ENCODE assay signal across 5 cellular contexts in the genomic region with DNA sequence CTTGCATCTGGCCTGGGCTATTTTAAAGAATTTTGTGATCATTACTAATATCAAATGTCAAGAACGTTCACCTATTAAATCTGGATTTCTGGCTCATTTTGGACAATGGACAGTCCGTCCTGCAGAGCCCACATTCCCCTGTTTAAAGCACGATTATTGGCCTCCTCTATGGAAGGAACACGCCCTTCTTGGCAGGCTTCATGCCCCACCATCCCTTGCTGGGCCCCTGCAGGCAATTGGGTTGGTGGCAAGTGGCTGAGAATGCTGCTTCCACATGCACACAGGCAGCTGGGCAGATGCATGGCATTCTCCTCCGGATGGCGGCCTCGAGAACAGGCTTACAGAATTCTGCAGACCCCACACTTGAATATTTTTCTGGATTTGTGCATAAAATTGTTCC.
"Had no signal": no experiment of that assay in that cellular context is flagged by ENCODE, and none has a peak within 500 bp of the region (broad histone marks: within the 10 kb centered on the region; RNA-seq: fewer than 3 reads in every experiment).

No MANE protein-coding gene starts in this region.

- H3K4me3 ChIP-seq: HAP-1 had no signal

- H3K36me3 ChIP-seq: HAP-1 had no signal

- H3K4me1 ChIP-seq: HAP-1 had no signal

- DNase-seq: GOT3, HFFc6, KBM-7 had no signal

- H3K9me3 ChIP-seq: HAP-1 had no signal

- H3K27ac ChIP-seq: HL-60 had no signal
